ENCODE assay signal across 2 cellular contexts in genomic region chr3:8655387-8655835, GRCh38.
TF ChIP-seq lines count a peak whose summit lies in the region.

No MANE protein-coding gene starts in this region.

TF ChIP-seq in HEK293, 187 proteins besides CTCF, POLR2A, EP300 and RAD21:
- TF ChIP-seq YY2 (tag by site-specific recombination; IDR thresholded peaks at IDR 0.05) (no peak), HOXA7 (CRISPR knock-in tag; IDR thresholded peaks at IDR 0.05; ENCODE audit: borderline replicate concordance) (no peak), GLIS1 (tag by site-specific recombination; IDR thresholded peaks at IDR 0.05) (peak; percentile 99), ZNF510 (tag by site-specific recombination; IDR thresholded peaks at IDR 0.05; ENCODE audit: insufficient replicate concordance) (no peak), EGR2 (tag by site-specific recombination; IDR thresholded peaks at IDR 0.05; ENCODE audit: low read depth) (peak; percentile 66; the same call in 1 of the 2 replicates), ZNF26 (tag by site-specific recombination; IDR thresholded peaks at IDR 0.05) (no peak), ZFHX2 (tag by site-specific recombination; conservative IDR thresholded peaks at IDR 0.05) (peak; percentile 33), ZNF600 (tag by site-specific recombination; IDR thresholded peaks at IDR 0.05) (peak; percentile 23; the same call in 1 of the 2 replicates), ZIC2 (tag by site-specific recombination; IDR thresholded peaks at IDR 0.05) (peak; percentile 71)

TF ChIP-seq in neural cell, 6 proteins besides CTCF, POLR2A, EP300 and RAD21:
- TF ChIP-seq SMC3 (conservative IDR thresholded peaks at IDR 0.05; ENCODE audit: poor library complexity) = no peak
- TF ChIP-seq EZH2 (IDR thresholded peaks at IDR 0.05; ENCODE audit: borderline replicate concordance, insufficient read depth, low read length, poor library complexity, severe bottlenecking) = no peak
- TF ChIP-seq POLR2AphosphoS5 (IDR thresholded peaks at IDR 0.05) = no peak
- TF ChIP-seq MXI1 (conservative IDR thresholded peaks at IDR 0.05; ENCODE audit: poor library complexity, severe bottlenecking) = no peak
- TF ChIP-seq, protein P1, sequence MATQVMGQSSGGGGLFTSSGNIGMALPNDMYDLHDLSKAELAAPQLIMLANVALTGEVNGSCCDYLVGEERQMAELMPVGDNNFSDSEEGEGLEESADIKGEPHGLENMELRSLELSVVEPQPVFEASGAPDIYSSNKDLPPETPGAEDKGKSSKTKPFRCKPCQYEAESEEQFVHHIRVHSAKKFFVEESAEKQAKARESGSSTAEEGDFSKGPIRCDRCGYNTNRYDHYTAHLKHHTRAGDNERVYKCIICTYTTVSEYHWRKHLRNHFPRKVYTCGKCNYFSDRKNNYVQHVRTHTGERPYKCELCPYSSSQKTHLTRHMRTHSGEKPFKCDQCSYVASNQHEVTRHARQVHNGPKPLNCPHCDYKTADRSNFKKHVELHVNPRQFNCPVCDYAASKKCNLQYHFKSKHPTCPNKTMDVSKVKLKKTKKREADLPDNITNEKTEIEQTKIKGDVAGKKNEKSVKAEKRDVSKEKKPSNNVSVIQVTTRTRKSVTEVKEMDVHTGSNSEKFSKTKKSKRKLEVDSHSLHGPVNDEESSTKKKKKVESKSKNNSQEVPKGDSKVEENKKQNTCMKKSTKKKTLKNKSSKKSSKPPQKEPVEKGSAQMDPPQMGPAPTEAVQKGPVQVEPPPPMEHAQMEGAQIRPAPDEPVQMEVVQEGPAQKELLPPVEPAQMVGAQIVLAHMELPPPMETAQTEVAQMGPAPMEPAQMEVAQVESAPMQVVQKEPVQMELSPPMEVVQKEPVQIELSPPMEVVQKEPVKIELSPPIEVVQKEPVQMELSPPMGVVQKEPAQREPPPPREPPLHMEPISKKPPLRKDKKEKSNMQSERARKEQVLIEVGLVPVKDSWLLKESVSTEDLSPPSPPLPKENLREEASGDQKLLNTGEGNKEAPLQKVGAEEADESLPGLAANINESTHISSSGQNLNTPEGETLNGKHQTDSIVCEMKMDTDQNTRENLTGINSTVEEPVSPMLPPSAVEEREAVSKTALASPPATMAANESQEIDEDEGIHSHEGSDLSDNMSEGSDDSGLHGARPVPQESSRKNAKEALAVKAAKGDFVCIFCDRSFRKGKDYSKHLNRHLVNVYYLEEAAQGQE (IDR thresholded peaks at IDR 0.05; ENCODE audit: borderline replicate concordance) = no peak
- TF ChIP-seq TAF1 (IDR thresholded peaks at IDR 0.05; ENCODE audit: low read depth) = no peak
